8 cellular contexts compared by ENCODE assay signal in the genomic region with DNA sequence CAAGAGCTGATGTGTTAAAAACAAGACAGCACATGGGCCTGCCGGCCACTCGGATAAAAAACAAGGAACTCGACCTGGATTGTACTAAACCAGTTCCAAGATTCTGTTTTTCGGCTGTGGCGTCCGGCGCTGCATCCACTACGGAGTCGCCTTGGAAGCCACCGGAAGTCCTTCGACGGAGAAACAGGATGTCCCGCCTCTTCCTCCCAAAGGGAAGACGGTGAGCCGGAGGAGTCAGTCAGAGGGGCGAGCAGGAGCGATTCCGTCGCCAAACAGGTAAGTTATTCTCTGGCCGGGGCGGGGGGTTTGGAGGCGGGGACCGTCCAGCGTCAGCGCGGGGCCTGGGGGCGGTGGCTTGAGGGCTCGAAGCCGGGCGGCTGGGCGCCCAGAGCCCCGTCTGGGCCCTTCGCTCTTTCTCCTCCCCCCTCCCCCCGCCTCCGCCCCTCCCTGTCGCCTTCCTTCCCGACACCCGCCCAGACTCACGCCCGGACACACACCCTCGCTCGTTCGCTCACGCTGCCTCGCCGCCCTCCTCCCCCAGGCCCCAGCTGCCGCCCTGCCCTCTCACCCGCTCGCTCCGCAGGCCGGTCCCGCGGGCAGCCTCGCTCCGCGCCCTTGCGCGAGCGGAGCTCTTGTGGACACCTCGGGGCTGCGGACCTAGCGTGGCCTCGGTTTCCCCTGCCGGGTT. TPM values are rescaled to one million over a fixed set of nuclear protein-coding genes. Genes with fewer than 3 reads are reported as not detected.
DNase-seq lines count a peak whose midpoint lies in the region; ATAC-seq and TF ChIP-seq lines count a peak whose summit lies in the region.

A gene with protein sequence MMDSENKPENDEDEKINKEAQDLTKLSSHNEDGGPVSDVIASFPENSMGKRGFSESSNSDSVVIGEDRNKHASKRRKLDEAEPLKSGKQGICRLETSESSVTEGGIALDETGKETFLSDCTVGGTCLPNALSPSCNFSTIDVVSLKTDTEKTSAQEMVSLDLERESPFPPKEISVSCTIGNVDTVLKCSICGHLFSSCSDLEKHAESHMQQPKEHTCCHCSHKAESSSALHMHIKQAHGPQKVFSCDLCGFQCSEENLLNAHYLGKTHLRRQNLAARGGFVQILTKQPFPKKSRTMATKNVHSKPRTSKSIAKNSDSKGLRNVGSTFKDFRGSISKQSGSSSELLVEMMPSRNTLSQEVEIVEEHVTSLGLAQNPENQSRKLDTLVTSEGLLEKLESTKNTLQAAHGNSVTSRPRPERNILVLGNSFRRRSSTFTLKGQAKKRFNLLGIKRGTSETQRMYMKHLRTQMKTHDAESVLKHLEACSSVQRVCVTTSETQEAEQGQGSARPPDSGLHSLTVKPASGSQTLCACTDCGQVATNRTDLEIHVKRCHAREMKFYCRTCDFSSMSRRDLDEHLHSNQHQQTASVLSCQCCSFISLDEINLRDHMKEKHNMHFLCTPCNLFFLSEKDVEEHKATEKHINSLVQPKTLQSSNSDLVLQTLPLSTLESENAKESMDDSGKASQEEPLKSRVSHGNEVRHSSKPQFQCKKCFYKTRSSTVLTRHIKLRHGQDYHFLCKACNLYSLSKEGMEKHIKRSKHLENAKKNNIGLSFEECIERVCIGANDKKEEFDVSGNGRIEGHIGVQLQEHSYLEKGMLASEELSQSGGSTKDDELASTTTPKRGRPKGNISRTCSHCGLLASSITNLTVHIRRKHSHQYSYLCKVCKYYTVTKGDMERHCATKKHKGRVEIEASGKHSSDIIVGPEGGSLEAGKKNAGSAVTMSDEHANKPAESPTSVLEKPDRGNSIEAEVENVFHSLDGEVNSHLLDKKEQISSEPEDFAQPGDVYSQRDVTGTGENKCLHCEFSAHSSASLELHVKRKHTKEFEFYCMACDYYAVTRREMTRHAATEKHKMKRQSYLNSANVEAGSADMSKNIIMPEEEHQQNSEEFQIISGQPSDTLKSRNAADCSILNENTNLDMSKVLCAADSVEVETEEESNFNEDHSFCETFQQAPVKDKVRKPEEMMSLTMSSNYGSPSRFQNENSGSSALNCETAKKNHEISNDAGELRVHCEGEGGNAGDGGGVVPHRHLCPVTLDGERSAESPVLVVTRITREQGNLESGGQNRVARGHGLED (N-terminal part only) (plus strand): TSS at position 209 of the 688 bp plus-strand sequence. CDS start 33,150 bp downstream, outside the sequence.

- H3K27me3 ChIP-seq in AG04450 (ENCODE audit: control insufficient read depth, insufficient read depth, low read length) (no peaks in the 10 kb centered on the region), WERI-Rb-1 (ENCODE audit: insufficient read depth, low read depth, severe bottlenecking) (no peaks in the 10 kb centered on the region), breast epithelium (no peaks in the 10 kb centered on the region), spleen (replicated peaks in 1 of 7) (no peaks in the 10 kb centered on the region)

- CTCF ChIA-PET in AG04450 (lab: Charles Lee), result interaction anchor here (1.0 kb wide), 1 partner anchor 55 kb away, joined by 3 read pairs; no protein-coding TSS in a partner anchor

- H3K9me3 ChIP-seq in AG04450 (ENCODE audit: control insufficient read depth, insufficient read depth, low read length), result peaks cover 2% of the 10 kb centered on the region; the same call in 1 of the 2 replicates
- H3K9me3 ChIP-seq in WERI-Rb-1 (ENCODE audit: severe bottlenecking), result no peaks in the 10 kb centered on the region
- no peaks in the 10 kb centered on the region for H3K9me3 ChIP-seq in breast epithelium
- peaks cover 0 to 3% (median 0%) of the 10 kb centered on the region in 8 donors for H3K9me3 ChIP-seq in spleen

- peak within 1 kb of the TSS; percentile 91 for H3K4me3 ChIP-seq in AG04450 (ENCODE audit: low read depth, low read length)
- H3K4me3 ChIP-seq in WERI-Rb-1 (ENCODE audit: low read depth, low read length), result peak within 1 kb of the TSS; percentile 95
- peak within 1 kb of the TSS; percentile 83 to 95 (median 95) for H3K4me3 ChIP-seq in breast epithelium
- peak within 1 kb of the TSS; percentile 63 to 97 (median 90) for H3K4me3 ChIP-seq in spleen

- POLR2A ChIA-PET in AG04450 (lab: Yijun Ruan, JAX), result interaction anchor here (0.6 to 1.3 kb wide), 2 partner anchors 12 to 32 kb away, joined by 4 to 8 read pairs; no protein-coding TSS in a partner anchor

- intact Hi-C loops in breast epithelium (cut with DNase I; ENCODE audit: low total_unique reads), result no loop called here
- intact Hi-C loops in spleen (cut with DNase I; ENCODE audit: low total_unique reads), result no loop called here

- TF ChIP-seq CTCF in AG04450 (IDR thresholded peaks at IDR 0.05; ENCODE audit: low read depth, low read length), result no peak
- no peak for TF ChIP-seq CTCF in WERI-Rb-1 (IDR thresholded peaks at IDR 0.05; ENCODE audit: low read depth, low read length)
- no peak for TF ChIP-seq CTCF in breast epithelium (IDR thresholded peaks at IDR 0.05)
- TF ChIP-seq CTCF in spleen (IDR thresholded peaks at IDR 0.05 in 8 of 11, conservative IDR thresholded peaks at IDR 0.05 in 3 of 11), result no peak

- peak within 1 kb of the TSS; percentile 92 for H3K27ac ChIP-seq in AG04450 (ENCODE audit: low read depth, low read length)
- peak within 1 kb of the TSS; percentile 94 for H3K27ac ChIP-seq in WERI-Rb-1
- H3K27ac ChIP-seq in breast epithelium, result peak within 1 kb of the TSS; percentile 96 to 98
- peak within 1 kb of the TSS; percentile 95 to 100 (median 98) for H3K27ac ChIP-seq in spleen

- peak; percentile 72 for DNase-seq in AG04450 (ENCODE audit: low read depth, low spot score)
- peak; percentile 94 for DNase-seq in NCI-H2227 (lab: John Stamatoyannopoulos, UW; ENCODE audit: unreplicated experiment)
- peak; percentile 97 for DNase-seq in WERI-Rb-1
- DNase-seq in breast epithelium (ENCODE audit: low spot score in 2 of 2), result peak; percentile 80 to 84
- DNase-seq in iPS-NIHi7 (ENCODE audit: extremely low spot score), result peak; percentile 90
- DNase-seq in spleen, result peak; percentile 96

- peak; percentile 78 for ATAC-seq in GM18909 (IDR thresholded peaks at IDR 0.05; ENCODE audit: poor library complexity, unreplicated experiment)
- ATAC-seq in HG03159 (IDR thresholded peaks at IDR 0.05; ENCODE audit: unreplicated experiment), result peak; percentile 73

- peaks cover 19% of the 10 kb centered on the region for H3K36me3 ChIP-seq in WERI-Rb-1
- no peaks in the 10 kb centered on the region for H3K36me3 ChIP-seq in breast epithelium
- H3K36me3 ChIP-seq in spleen, result peaks cover 0 to 21% (median 4%) of the 10 kb centered on the region in 6 donors

- TF ChIP-seq POLR2A in breast epithelium (IDR thresholded peaks at IDR 0.05) (peak; percentile 9), spleen (IDR thresholded peaks at IDR 0.05) (no peak)

- WGBS in spleen, 5 donors, result 0% methylated on average over 14 to 64 of the region's 64 CpGs

- peaks cover 5 to 7% of the 10 kb centered on the region in 2 donors for H3K4me1 ChIP-seq in breast epithelium
- peaks cover 18 to 61% (median 46%) of the 10 kb centered on the region in 6 donors for H3K4me1 ChIP-seq in spleen

RNA-seq across cellular contexts. Expression of the gene that starts here (rescaled TPM):
- polyA plus RNA-seq in AG04450 (2011; rRNA removed) (5.7 and 5.8 TPM in 2 replicates), spleen (1 to 10 TPM; 2.0 to 3.7 (median 2.3) TPM)
- polyA minus RNA-seq in AG04450 (2011; rRNA and poly(A)+ RNA removed), result 40.9 and 43.0 TPM in 2 replicates
- total RNA-seq in breast epithelium (10 to 100 TPM; 14.9 to 30.1 (median 22.3) TPM), spleen (10 to 100 TPM; 21.1 to 41.0 (median 28.3) TPM)

Comparison
In these comparisons a context has a peak if more than half of its experiments do, and no peak if none do; other contexts are left out.
1. Peak in every context shown above with its lines: DNase-seq, ATAC-seq, H3K4me3 ChIP-seq and H3K27ac ChIP-seq.